In the genomic region with DNA sequence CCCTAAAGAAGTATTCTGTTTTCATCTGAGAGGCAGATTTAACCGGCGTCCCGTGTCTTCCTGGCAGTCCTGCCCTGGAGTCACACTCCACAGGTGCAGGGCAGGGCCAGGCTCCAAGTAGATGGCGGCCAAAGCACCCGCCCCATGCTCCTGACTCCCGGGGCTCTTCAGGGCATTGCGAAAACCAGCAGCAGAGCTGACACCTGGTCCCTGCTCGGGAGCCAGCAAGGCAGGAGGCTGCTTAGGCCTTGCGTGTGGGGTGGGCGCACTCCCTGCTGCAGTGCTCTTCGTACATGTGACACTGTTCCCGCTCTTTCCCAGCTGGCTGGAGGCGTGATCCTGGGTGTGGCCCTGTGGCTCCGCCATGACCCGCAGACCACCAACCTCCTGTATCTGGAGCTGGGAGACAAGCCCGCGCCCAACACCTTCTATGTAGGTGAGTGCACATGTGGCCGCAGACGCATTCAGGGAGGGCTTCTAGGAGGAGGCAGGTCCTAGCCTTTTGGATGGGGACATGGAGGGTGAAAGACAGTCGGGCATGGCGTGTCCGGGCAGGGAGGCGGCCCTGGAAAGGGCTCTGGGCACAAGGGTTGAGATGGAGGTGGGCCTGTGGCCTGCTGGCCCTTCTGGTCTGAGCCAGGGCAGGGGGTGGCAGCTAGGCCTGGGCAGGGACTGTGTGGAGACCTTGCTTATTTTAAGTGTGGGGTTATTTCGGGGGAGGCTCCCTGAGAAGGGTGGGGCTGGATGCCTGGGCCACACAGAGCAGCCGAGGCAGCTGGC, we compare ENCODE assay signal across 12 cellular contexts. TPM values are rescaled to one million over a fixed set of nuclear protein-coding genes. Genes with fewer than 3 reads are reported as not detected.
DNase-seq lines count a peak whose midpoint lies in the region; ATAC-seq, FAIRE-seq and TF ChIP-seq lines count a peak whose summit lies in the region.
"Had no signal": no experiment of that assay in that cellular context is flagged by ENCODE, and none has a peak within 500 bp of the region (broad histone marks: within the 10 kb centered on the region; RNA-seq: fewer than 3 reads in every experiment).

No MANE protein-coding gene starts in this region.

- H3K4me2 ChIP-seq in HepG2 (ENCODE audit: low read depth, low read length) = no peak overlapping the region

- TF ChIP-seq RAD21 in liver (IDR thresholded peaks at IDR 0.05) (no peak), HepG2 (CRISPR knock-in tag; IDR thresholded peaks at IDR 0.05) (no peak)

- TF ChIP-seq CTCF in liver (IDR thresholded peaks at IDR 0.05; ENCODE audit: low read depth, low read length, missing input control) (no peak), HepG2 (CRISPR knock-in tag; IDR thresholded peaks at IDR 0.05) (no peak), uterus (IDR thresholded peaks at IDR 0.05) (no peak)

- peaks cover 0 to 5% (median 0%) of the 10 kb centered on the region in 3 donors for H3K36me3 Mint-ChIP-seq in naive thymus-derived CD8-positive, alpha-beta T cell

- peak overlapping the region in 7 of 10 donors; percentile 51 to 90 (median 69) for H3K27ac Mint-ChIP-seq in naive thymus-derived CD8-positive, alpha-beta T cell

- TF ChIP-seq EP300 in HepG2 (IDR thresholded peaks at IDR 0.05; ENCODE audit: low read depth in 2 of 2, low read length in 2 of 2) = no peak
- TF ChIP-seq EP300 in HepG2 (CRISPR knock-in tag; IDR thresholded peaks at IDR 0.05; ENCODE audit: borderline replicate concordance) = no peak

- POLR2A ChIA-PET in HepG2 (lab: Yijun Ruan, JAX) = no interaction called here
- POLR2A ChIA-PET in naive thymus-derived CD8-positive, alpha-beta T cell (lab: Charles Lee) = interaction anchor here (1.2 kb wide), 1 partner anchor 12 kb away, joined by 4 read pairs; no protein-coding TSS in a partner anchor

- peaks cover 30 to 78% (median 59%) of the 10 kb centered on the region in 4 donors for H3K4me1 ChIP-seq in liver (ENCODE audit: control insufficient read depth in 4 of 4, insufficient read depth in 4 of 4, low read length in 3 of 4)
- no peaks in the 10 kb centered on the region for H3K4me1 ChIP-seq in HepG2 (ENCODE audit: insufficient read depth, low read length)
- H3K4me1 ChIP-seq in endocrine pancreas (ENCODE audit: control insufficient read depth, insufficient read depth, low read length) = no peaks in the 10 kb centered on the region
- peaks cover 38 to 73% of the 10 kb centered on the region in 2 donors for H3K4me1 ChIP-seq in uterus

- peak overlapping the region in 2 of 10 donors; percentile 33 to 70 for H3K4me3 Mint-ChIP-seq in naive thymus-derived CD8-positive, alpha-beta T cell

- H3K4me3 ChIP-seq in liver (ENCODE audit: low read depth in 1 of 3, low read length in 3 of 3) (no peak overlapping the region), HepG2 (replicated peaks in 1 of 3; ENCODE audit: insufficient read depth in 1 of 3, low read depth in 2 of 3, low read length in 3 of 3) (no peak overlapping the region), endocrine pancreas (ENCODE audit: control insufficient read depth, insufficient read depth, low read length) (no peak overlapping the region), uterus (no peak overlapping the region)

- TF ChIP-seq POLR2A in HepG2 (IDR thresholded peaks at IDR 0.05; ENCODE audit: insufficient read depth in 1 of 2, low read depth in 2 of 2, low read length in 2 of 2) (no peak), uterus (IDR thresholded peaks at IDR 0.05) (no peak)

- DNase-seq in HepG2 (ENCODE audit: low spot score) = no peak
- DNase-seq in naive thymus-derived CD8-positive, alpha-beta T cell = no peak
- DNase-seq in uterus = no peak
- DNase-seq in medulla oblongata (ENCODE audit: extremely low spot score) = no peak
- DNase-seq in NCI-H345 treated with DMSO at 0.1 percent for 48 hours (lab: John Stamatoyannopoulos, UW; ENCODE audit: unreplicated experiment) = no peak
- DNase-seq: amniotic stem cell, NCI-H774 had no signal

- H3K4me1 Mint-ChIP-seq in naive thymus-derived CD8-positive, alpha-beta T cell = peaks cover 17 to 62% (median 43%) of the 10 kb centered on the region in 4 donors

- intact Hi-C loops in HepG2 (cut with micrococcal nuclease; ENCODE audit: unreplicated experiment) (no loop called here), uterus (cut with DNase I; ENCODE audit: low total_unique reads) (no loop called here)

- H3K9me3 ChIP-seq in liver (ENCODE audit: control insufficient read depth in 4 of 4, low read length in 3 of 4) = no peaks in the 10 kb centered on the region
- H3K9me3 ChIP-seq in HepG2 (ENCODE audit: low read length) = no peaks in the 10 kb centered on the region
- no peaks in the 10 kb centered on the region for H3K9me3 ChIP-seq in endocrine pancreas (ENCODE audit: control insufficient read depth, low read length)
- H3K9me3 ChIP-seq in uterus = no peaks in the 10 kb centered on the region

- no peak overlapping the region for H2AFZ ChIP-seq in HepG2 (ENCODE audit: low read length)

- no TSS peak for BruUV-seq in HepG2 (replicated peaks; lab: Mats Ljungman, UMichigan)

- WGBS in liver = 74% methylated on average over 25 of the region's 25 CpGs
- 45% methylated on average over 13 of the region's 25 CpGs for WGBS in HepG2 (ENCODE audit: low lambda C conversion rate)

- H3K79me2 ChIP-seq in HepG2 (ENCODE audit: insufficient read depth, low read length) = no peaks in the 10 kb centered on the region

- H3K9ac ChIP-seq in liver (ENCODE audit: low read depth in 1 of 2, low read length in 2 of 2) (no peak overlapping the region), HepG2 (ENCODE audit: insufficient read depth, low read depth, low read length) (no peak overlapping the region), endocrine pancreas (ENCODE audit: control insufficient read depth, insufficient read depth, low read length) (peak overlapping the region; percentile 49)

- CTCF ChIA-PET in HepG2 (lab: Yijun Ruan, JAX; ENCODE audit: low intra/inter-chr PET ratio, low total read pairs) = no interaction called here

- H3K36me3 ChIP-seq in liver (ENCODE audit: control insufficient read depth in 4 of 4, insufficient read depth in 3 of 4, low read depth in 1 of 4, low read length in 3 of 4) (peaks cover 0 to 32% (median 16%) of the 10 kb centered on the region in 4 donors), HepG2 (replicated peaks in 1 of 2; ENCODE audit: control insufficient read depth in 1 of 2, insufficient read depth in 2 of 2, low read length in 2 of 2) (no peaks in the 10 kb centered on the region), endocrine pancreas (ENCODE audit: control insufficient read depth, insufficient read depth, low read length) (no peaks in the 10 kb centered on the region), uterus (no peaks in the 10 kb centered on the region)

- ATAC-seq in HepG2 (no peak), GM18861 (IDR thresholded peaks at IDR 0.05; ENCODE audit: unreplicated experiment) (no peak)
- no peak for ATAC-seq in naive thymus-derived CD8-positive, alpha-beta T cell

- in situ Hi-C loops in HepG2 (cut with HindIII; ENCODE audit: extremely low pct_ligation_motif_present, low pct_unique_long_range_greater_than_20kb) = no loop called here

- H3K27me3 Mint-ChIP-seq in naive thymus-derived CD8-positive, alpha-beta T cell = no peaks in the 10 kb centered on the region

- no peaks in the 10 kb centered on the region for H4K20me1 ChIP-seq in HepG2 (ENCODE audit: insufficient read depth, low read length)

- H3K27me3 ChIP-seq in liver (ENCODE audit: control insufficient read depth in 4 of 4, insufficient read depth in 4 of 4, low read length in 3 of 4) (no peaks in the 10 kb centered on the region), HepG2 (ENCODE audit: control insufficient read depth in 1 of 2, insufficient read depth in 2 of 2, low read length in 2 of 2) (peaks cover 16 to 56% of the 10 kb centered on the region in 2 experiments; a peak in 4 of 5 replicates), endocrine pancreas (ENCODE audit: control insufficient read depth, insufficient read depth, low read length) (no peaks in the 10 kb centered on the region), uterus (no peaks in the 10 kb centered on the region)

- FAIRE-seq in HepG2 (lab: Jason Lieb, UNC) = no peak

- no peaks in the 10 kb centered on the region for H3K9me3 Mint-ChIP-seq in naive thymus-derived CD8-positive, alpha-beta T cell

- H3K27ac ChIP-seq in liver (ENCODE audit: low read depth in 1 of 2, low read length in 2 of 2) = peak overlapping the region; percentile 28 to 35
- H3K27ac ChIP-seq in HepG2 (ENCODE audit: extremely low read length, insufficient read depth, low read length) = no peak overlapping the region
- H3K27ac ChIP-seq in uterus = peak overlapping the region; percentile 84 to 91

RNA-seq across cellular contexts. Expression of a gene that starts 10.3 kb away (rescaled TPM):
- 10 to 100 TPM; 16.6 to 18.5 TPM for total RNA-seq in liver
- polyA plus RNA-seq in liver = 10 to 100 TPM; 15.8 to 19.1 TPM
- 51.5 and 58.6 TPM in 2 replicates for total RNA-seq in HepG2 (2016; rRNA removed; fragmentation: Illumina TruSeq; extraction: Trizol)
- total RNA-seq in HepG2 (2016; cell fraction: cytosol; rRNA removed; fragmentation: Illumina TruSeq; extraction: Trizol; ENCODE audit: low read depth) = 48.9 and 55.7 TPM in 2 replicates
- total RNA-seq in HepG2 (2016; cell fraction: insoluble cytoplasmic fraction; rRNA removed; fragmentation: Illumina TruSeq; extraction: Trizol) = 51.6 and 61.0 TPM in 2 replicates
- total RNA-seq in HepG2 (2016; cell fraction: membrane; rRNA removed; fragmentation: Illumina TruSeq; extraction: Trizol) = 52.4 and 71.0 TPM in 2 replicates
- 29.5 and 34.5 TPM in 2 replicates for total RNA-seq in HepG2 (2016; cell fraction: nucleus; rRNA removed; fragmentation: Illumina TruSeq; extraction: Trizol)
- 16.2 and 20.5 TPM in 2 replicates for polyA plus RNA-seq in HepG2 (2011; rRNA removed)
- polyA plus RNA-seq in HepG2 (2011; cell fraction: cytosol; rRNA removed) = 13.8 and 24.4 TPM in 2 replicates
- polyA plus RNA-seq in HepG2 (2011; cell fraction: nucleus; rRNA removed) = 33.5 and 35.1 TPM in 2 replicates
- polyA plus RNA-seq in HepG2 (2012) = 17.3 and 21.8 TPM in 2 replicates
- polyA plus RNA-seq in HepG2 (2016; cell fraction: cytosol; fragmentation: Illumina TruSeq; extraction: Trizol; ENCODE audit: low read depth) = 29.9 and 32.8 TPM in 2 replicates
- 34.6 and 35.0 TPM in 2 replicates for polyA plus RNA-seq in HepG2 (2016; cell fraction: insoluble cytoplasmic fraction; fragmentation: Illumina TruSeq; extraction: Trizol; ENCODE audit: low read depth)
- polyA plus RNA-seq in HepG2 (2016; cell fraction: membrane; fragmentation: Illumina TruSeq; extraction: Trizol; ENCODE audit: low read depth) = 34.0 and 36.0 TPM in 2 replicates
- 42.1 and 44.0 TPM in 2 replicates for polyA plus RNA-seq in HepG2 (2016; cell fraction: nucleus; fragmentation: Illumina TruSeq; extraction: Trizol; ENCODE audit: insufficient read depth, low read depth)
- 19.1 and 32.1 TPM in 2 replicates for polyA minus RNA-seq in HepG2 (2011; rRNA and poly(A)+ RNA removed; ENCODE audit: low replicate concordance)
- 12.8 and 15.7 TPM in 2 replicates for polyA minus RNA-seq in HepG2 (2011; cell fraction: cytosol; rRNA and poly(A)+ RNA removed)
- polyA minus RNA-seq in HepG2 (2011; cell fraction: nucleus; rRNA and poly(A)+ RNA removed) = 26.6 and 27.8 TPM in 2 replicates
- total RNA-seq in naive thymus-derived CD8-positive, alpha-beta T cell = 10 to 100 TPM; 56.6 to 65.6 TPM
- 10 to 100 TPM; 49.0 to 68.3 (median 54.7) TPM for polyA plus RNA-seq in naive thymus-derived CD8-positive, alpha-beta T cell
- total RNA-seq in uterus = 10 to 100 TPM; 11.0 to 66.5 (median 26.2) TPM

RNA-seq across cellular contexts. Expression of a gene that starts 13.2 kb away (rescaled TPM):
- total RNA-seq in liver = 100 to 1,000 TPM in 1 of 2 donors, 10 to 100 TPM in 1; 76.9 to 190 TPM
- polyA plus RNA-seq in liver = 100 to 1,000 TPM; 139 to 712 TPM
- total RNA-seq in HepG2 (2016; rRNA removed; fragmentation: Illumina TruSeq; extraction: Trizol) = not detected in 2 replicates
- total RNA-seq in HepG2 (2016; cell fraction: cytosol; rRNA removed; fragmentation: Illumina TruSeq; extraction: Trizol; ENCODE audit: low read depth) = not detected in 2 replicates
- total RNA-seq in HepG2 (2016; cell fraction: insoluble cytoplasmic fraction; rRNA removed; fragmentation: Illumina TruSeq; extraction: Trizol) = not detected in 2 replicates
- not detected in 2 replicates for total RNA-seq in HepG2 (2016; cell fraction: membrane; rRNA removed; fragmentation: Illumina TruSeq; extraction: Trizol)
- not detected in 2 replicates for total RNA-seq in HepG2 (2016; cell fraction: nucleus; rRNA removed; fragmentation: Illumina TruSeq; extraction: Trizol)
- polyA plus RNA-seq in HepG2 (2011; rRNA removed) = not detected in 2 replicates
- 0.05 TPM in 2 replicates for polyA plus RNA-seq in HepG2 (2011; cell fraction: cytosol; rRNA removed)
- polyA plus RNA-seq in HepG2 (2011; cell fraction: nucleus; rRNA removed) = 0.26 TPM in 1 of 2 replicates, not detected in the other
- polyA plus RNA-seq in HepG2 (2012) = not detected in 2 replicates
- not detected in 2 replicates for polyA plus RNA-seq in HepG2 (2016; cell fraction: cytosol; fragmentation: Illumina TruSeq; extraction: Trizol; ENCODE audit: low read depth)
- polyA plus RNA-seq in HepG2 (2016; cell fraction: insoluble cytoplasmic fraction; fragmentation: Illumina TruSeq; extraction: Trizol; ENCODE audit: low read depth) = not detected in 2 replicates
- polyA plus RNA-seq in HepG2 (2016; cell fraction: membrane; fragmentation: Illumina TruSeq; extraction: Trizol; ENCODE audit: low read depth) = not detected in 2 replicates
- not detected in 2 replicates for polyA plus RNA-seq in HepG2 (2016; cell fraction: nucleus; fragmentation: Illumina TruSeq; extraction: Trizol; ENCODE audit: insufficient read depth, low read depth)
- polyA minus RNA-seq in HepG2 (2011; rRNA and poly(A)+ RNA removed; ENCODE audit: low replicate concordance) = 0.72 and 103 TPM in 2 replicates
- 0.70 TPM in 1 of 2 replicates, not detected in the other for polyA minus RNA-seq in HepG2 (2011; cell fraction: cytosol; rRNA and poly(A)+ RNA removed)
- 0.52 TPM in 1 of 2 replicates, not detected in the other for polyA minus RNA-seq in HepG2 (2011; cell fraction: nucleus; rRNA and poly(A)+ RNA removed)
- total RNA-seq in naive thymus-derived CD8-positive, alpha-beta T cell = 10 to 100 TPM; 83.1 to 92.1 TPM
- polyA plus RNA-seq in naive thymus-derived CD8-positive, alpha-beta T cell = 10 to 100 TPM; 15.3 to 62.0 (median 42.1) TPM
- total RNA-seq in uterus = 100 to 1,000 TPM; 394 to 852 (median 626) TPM

RNA-seq across cellular contexts. Expression of a gene that starts 54.0 kb away (rescaled TPM):
- total RNA-seq in liver (under 1 TPM in 1 of 2 donors, not detected in 1; 0.05 TPM), HepG2 (2016; rRNA removed; fragmentation: Illumina TruSeq; extraction: Trizol) (not detected in 2 replicates), uterus (under 1 TPM in 1 of 4 donors, not detected in 3; 0.21 TPM)
- polyA plus RNA-seq in liver (not detected), HepG2 (2011; rRNA removed) (0.05 and 0.12 TPM in 2 replicates)
- not detected in 2 replicates for total RNA-seq in HepG2 (2016; cell fraction: cytosol; rRNA removed; fragmentation: Illumina TruSeq; extraction: Trizol; ENCODE audit: low read depth)
- total RNA-seq in HepG2 (2016; cell fraction: insoluble cytoplasmic fraction; rRNA removed; fragmentation: Illumina TruSeq; extraction: Trizol) = not detected in 2 replicates
- not detected in 2 replicates for total RNA-seq in HepG2 (2016; cell fraction: membrane; rRNA removed; fragmentation: Illumina TruSeq; extraction: Trizol)
- not detected in 2 replicates for total RNA-seq in HepG2 (2016; cell fraction: nucleus; rRNA removed; fragmentation: Illumina TruSeq; extraction: Trizol)
- polyA plus RNA-seq in HepG2 (2011; cell fraction: cytosol; rRNA removed) = 0.01 and 0.05 TPM in 2 replicates
- polyA plus RNA-seq in HepG2 (2011; cell fraction: nucleus; rRNA removed) = 0.69 and 1.1 TPM in 2 replicates
- polyA plus RNA-seq in HepG2 (2012) = 0.08 and 0.16 TPM in 2 replicates
- not detected in 2 replicates for polyA plus RNA-seq in HepG2 (2016; cell fraction: cytosol; fragmentation: Illumina TruSeq; extraction: Trizol; ENCODE audit: low read depth)
- not detected in 2 replicates for polyA plus RNA-seq in HepG2 (2016; cell fraction: insoluble cytoplasmic fraction; fragmentation: Illumina TruSeq; extraction: Trizol; ENCODE audit: low read depth)
- not detected in 2 replicates for polyA plus RNA-seq in HepG2 (2016; cell fraction: membrane; fragmentation: Illumina TruSeq; extraction: Trizol; ENCODE audit: low read depth)
- not detected in 2 replicates for polyA plus RNA-seq in HepG2 (2016; cell fraction: nucleus; fragmentation: Illumina TruSeq; extraction: Trizol; ENCODE audit: insufficient read depth, low read depth)
- polyA minus RNA-seq in HepG2 (2011; rRNA and poly(A)+ RNA removed; ENCODE audit: low replicate concordance) = 0.05 and 0.06 TPM in 2 replicates
- polyA minus RNA-seq in HepG2 (2011; cell fraction: cytosol; rRNA and poly(A)+ RNA removed) = not detected in 2 replicates
- 0.13 and 0.25 TPM in 2 replicates for polyA minus RNA-seq in HepG2 (2011; cell fraction: nucleus; rRNA and poly(A)+ RNA removed)
- under 1 TPM; 0.60 to 0.69 TPM for total RNA-seq in naive thymus-derived CD8-positive, alpha-beta T cell
- not detected for polyA plus RNA-seq in naive thymus-derived CD8-positive, alpha-beta T cell
- total RNA-seq: pulmonary artery endothelial cell had no signal

RNA-seq across cellular contexts. Expression of a gene that starts 54.5 kb away (rescaled TPM):
- 1 to 10 TPM; 1.3 to 2.2 TPM for total RNA-seq in liver
- polyA plus RNA-seq in liver = 1 to 10 TPM in 1 of 2 donors, under 1 TPM in 1; 0.31 to 1.7 TPM
- 0.02 TPM in 1 of 2 replicates, not detected in the other for total RNA-seq in HepG2 (2016; rRNA removed; fragmentation: Illumina TruSeq; extraction: Trizol)
- not detected in 2 replicates for total RNA-seq in HepG2 (2016; cell fraction: cytosol; rRNA removed; fragmentation: Illumina TruSeq; extraction: Trizol; ENCODE audit: low read depth)
- total RNA-seq in HepG2 (2016; cell fraction: insoluble cytoplasmic fraction; rRNA removed; fragmentation: Illumina TruSeq; extraction: Trizol) = not detected in 2 replicates
- total RNA-seq in HepG2 (2016; cell fraction: membrane; rRNA removed; fragmentation: Illumina TruSeq; extraction: Trizol) = not detected in 2 replicates
- total RNA-seq in HepG2 (2016; cell fraction: nucleus; rRNA removed; fragmentation: Illumina TruSeq; extraction: Trizol) = not detected in 2 replicates
- polyA plus RNA-seq in HepG2 (2011; rRNA removed) = 0.08 and 0.13 TPM in 2 replicates
- 0.01 TPM in 1 of 2 replicates, not detected in the other for polyA plus RNA-seq in HepG2 (2011; cell fraction: cytosol; rRNA removed)
- 0.09 TPM in 1 of 2 replicates, not detected in the other for polyA plus RNA-seq in HepG2 (2011; cell fraction: nucleus; rRNA removed)
- not detected in 2 replicates for polyA plus RNA-seq in HepG2 (2012)
- polyA plus RNA-seq in HepG2 (2016; cell fraction: cytosol; fragmentation: Illumina TruSeq; extraction: Trizol; ENCODE audit: low read depth) = not detected in 2 replicates
- not detected in 2 replicates for polyA plus RNA-seq in HepG2 (2016; cell fraction: insoluble cytoplasmic fraction; fragmentation: Illumina TruSeq; extraction: Trizol; ENCODE audit: low read depth)
- not detected in 2 replicates for polyA plus RNA-seq in HepG2 (2016; cell fraction: membrane; fragmentation: Illumina TruSeq; extraction: Trizol; ENCODE audit: low read depth)
- polyA plus RNA-seq in HepG2 (2016; cell fraction: nucleus; fragmentation: Illumina TruSeq; extraction: Trizol; ENCODE audit: insufficient read depth, low read depth) = not detected in 2 replicates
- polyA minus RNA-seq in HepG2 (2011; rRNA and poly(A)+ RNA removed; ENCODE audit: low replicate concordance) = 0.06 and 1.8 TPM in 2 replicates
- not detected in 2 replicates for polyA minus RNA-seq in HepG2 (2011; cell fraction: cytosol; rRNA and poly(A)+ RNA removed)
- polyA minus RNA-seq in HepG2 (2011; cell fraction: nucleus; rRNA and poly(A)+ RNA removed) = 0.26 TPM in 1 of 2 replicates, not detected in the other
- 10 to 100 TPM; 23.5 to 25.1 TPM for total RNA-seq in naive thymus-derived CD8-positive, alpha-beta T cell
- 10 to 100 TPM in 2 of 3 donors, 1 to 10 TPM in 1; 8.7 to 22.9 (median 10.4) TPM for polyA plus RNA-seq in naive thymus-derived CD8-positive, alpha-beta T cell
- 10 to 100 TPM in 1 of 4 donors, 1 to 10 TPM in 3; 2.6 to 10.4 (median 5.4) TPM for total RNA-seq in uterus
- total RNA-seq: HT1080 had no signal

Comparison
In these comparisons a context has a peak if more than half of its experiments do, and no peak if none do; other contexts are left out.
1. RNA of a gene that starts 13.2 kb away (total RNA-seq): 394 to 852 TPM in uterus, 76.9 to 190 TPM in liver and 83.1 to 92.1 TPM in naive thymus-derived CD8-positive, alpha-beta T cell; not detected in HepG2; every median in the first group is over 10 times any median in the second.